Comparison of ENCODE assay signal across 8 cellular contexts in the genomic region with DNA sequence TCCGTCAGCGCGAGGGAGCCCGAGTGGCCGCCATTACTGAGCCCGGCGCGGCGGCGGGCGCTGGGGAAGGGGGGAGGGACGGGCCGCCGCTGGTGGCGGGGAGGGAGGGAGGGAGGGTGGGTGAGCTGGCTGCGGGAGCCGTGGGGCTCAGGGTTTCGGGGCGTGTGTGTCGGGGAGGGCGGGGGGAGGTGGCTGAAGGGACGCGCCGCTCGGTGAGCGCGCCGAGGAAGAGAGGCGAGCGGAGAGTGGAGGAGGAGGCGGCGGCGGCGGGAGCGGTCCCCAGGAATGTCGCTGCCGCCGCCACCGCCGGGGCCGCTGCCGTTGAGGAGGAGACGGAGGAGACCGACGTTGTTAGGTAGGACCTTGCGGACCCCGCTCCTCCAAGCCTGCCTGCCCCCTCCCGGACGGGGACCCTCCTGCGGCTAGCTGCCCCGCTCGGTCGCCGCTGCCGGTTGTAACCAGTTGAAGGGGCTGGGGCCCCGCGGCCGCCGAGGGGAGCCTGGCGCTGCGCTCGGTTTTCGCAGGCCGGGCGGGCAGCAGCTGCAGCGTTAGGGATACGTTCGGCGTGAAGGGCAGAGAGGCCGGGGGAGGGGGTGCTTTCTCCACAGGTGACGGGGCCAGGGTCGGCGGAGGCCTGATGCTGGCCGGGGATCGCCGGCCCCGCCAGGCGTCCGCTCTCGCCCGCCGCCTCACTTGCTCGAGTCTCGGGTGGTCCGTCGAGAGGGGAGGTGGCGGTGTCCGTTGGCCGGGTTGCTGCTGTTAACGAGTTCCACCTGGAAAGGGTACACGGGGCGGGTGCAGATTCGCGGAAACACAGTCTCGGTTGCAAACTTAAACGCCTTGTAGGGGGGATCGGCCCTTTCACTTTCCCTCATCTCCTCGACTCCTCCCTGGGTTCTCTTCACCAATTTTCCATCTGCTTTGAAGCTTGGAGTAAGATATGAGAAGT. TPM values are rescaled to one million over a fixed set of nuclear protein-coding genes. Genes with fewer than 3 reads are reported as not detected.
A peak's percentile ranks its signal among the peaks of the same experiment; 100 is the strongest.
DNase-seq lines count a peak whose midpoint lies in the region; ATAC-seq lines count a peak whose summit lies in the region.

TSS of gene ARHGAP5 (plus strand) at position 224 of the 949 bp plus-strand sequence. CDS start 13,366 bp downstream, outside the sequence.

- H3K4me3 ChIP-seq in esophagus (ENCODE audit: low read depth in 1 of 2, low read length in 2 of 2) (peak within 1 kb of the TSS; percentile 81 to 89), stomach smooth muscle (ENCODE audit: low read length in 2 of 2) (peak within 1 kb of the TSS; percentile 90 to 95)

- H3K27me3 ChIP-seq in esophagus (ENCODE audit: control insufficient read depth in 1 of 2, insufficient read depth in 2 of 2, low read length in 2 of 2) (no peaks in the 10 kb centered on the region), stomach smooth muscle (ENCODE audit: control insufficient read depth in 1 of 2, insufficient read depth in 2 of 2, low read length in 2 of 2) (no peaks in the 10 kb centered on the region)

- ATAC-seq in HG03039 (IDR thresholded peaks at IDR 0.05; ENCODE audit: unreplicated experiment), result peak; percentile 34

- H3K4me1 ChIP-seq in esophagus (ENCODE audit: control insufficient read depth in 2 of 2, insufficient read depth in 2 of 2, low read length in 1 of 2) (peaks cover 0 to 3% of the 10 kb centered on the region in 2 donors), stomach smooth muscle (ENCODE audit: control insufficient read depth, insufficient read depth, low read length) (peaks cover 13% of the 10 kb centered on the region)

- DNase-seq in NCI-H345 (lab: John Stamatoyannopoulos, UW) (peak; percentile 40), NCI-H345 treated with DMSO at 0.1 percent for 48 hours (lab: John Stamatoyannopoulos, UW; ENCODE audit: unreplicated experiment) (no peak), NCI-H69 (lab: John Stamatoyannopoulos, UW) (peak; percentile 87), activated T-cell treated with anti-CD3 and anti-CD28 coated beads for 4 hours (peak; percentile 56), myocyte (ENCODE audit: low read depth) (peak; percentile 64)

- 0 to 1% methylated on average over 45 to 98 of the region's 98 CpGs for WGBS in esophagus, 2 donors

- H3K27ac ChIP-seq in esophagus (ENCODE audit: low read depth in 2 of 2, low read length in 1 of 2) (peak within 1 kb of the TSS; percentile 99 to 100), stomach smooth muscle (ENCODE audit: low read length) (peak within 1 kb of the TSS; percentile 95)

- no peaks in the 10 kb centered on the region for H3K9me3 ChIP-seq in esophagus (ENCODE audit: control insufficient read depth in 2 of 2, insufficient read depth in 1 of 2, low read depth in 1 of 2, low read length in 1 of 2)
- no peaks in the 10 kb centered on the region for H3K9me3 ChIP-seq in stomach smooth muscle (ENCODE audit: control insufficient read depth in 2 of 2, low read length in 2 of 2)

- H3K36me3 ChIP-seq in esophagus (ENCODE audit: control insufficient read depth in 2 of 2, insufficient read depth in 2 of 2, low read length in 1 of 2) (no peaks in the 10 kb centered on the region), stomach smooth muscle (ENCODE audit: control insufficient read depth in 2 of 2, insufficient read depth in 2 of 2, low read length in 2 of 2) (no peaks in the 10 kb centered on the region)

- H3K9ac ChIP-seq in stomach smooth muscle (ENCODE audit: low read length in 2 of 2), result peak within 1 kb of the TSS; percentile 93 to 95

RNA-seq across cellular contexts. Expression of gene ARHGAP5, which starts in this region (rescaled TPM):
- polyA plus RNA-seq in esophagus, result 10 to 100 TPM; 22.3 to 32.7 TPM
- total RNA-seq in myocyte, result 51.2 and 54.6 TPM in 2 replicates
- polyA plus RNA-seq in myocyte (2012), result 15.7 TPM
